In genomic region chr4:63777571-63777970, GRCh38 we compare ENCODE assay signal across 30 cellular contexts.
"Had no signal": no experiment of that assay in that cellular context is flagged by ENCODE, and none has a peak within 500 bp of the region (broad histone marks: within the 10 kb centered on the region; RNA-seq: fewer than 3 reads in every experiment).

No MANE protein-coding gene starts in this region.

- H3K27me3 Mint-ChIP-seq: naive thymus-derived CD8-positive, alpha-beta T cell; natural killer cell treated with Interleukin-12 subunit alpha and Interleukin-12 subunit beta and Interleukin-15 and Interleukin-18, amount 100 ng/mL, for 72 hours; stimulated activated memory B cell treated with anti-CD40 and anti-IgM and Interleukin-4, amounts not matched to agents 10 μg/mL and 1 μg/mL and 100 μg/mL, for 72 hours; stimulated activated naive CD8-positive, alpha-beta T cell treated with anti-CD3 and anti-CD28 coated beads, Interleukin-15, amount 100 ng/mL, for 72 hours; type B pancreatic cell had no signal

- H3K4me3 ChIP-seq: pancreas, prostate gland, skin epidermis, smooth muscle cell, spleen, suprapubic skin, testis, tibial artery, transverse colon, upper lobe of right lung, uterus had no signal

- H3K4me3 Mint-ChIP-seq: naive thymus-derived CD8-positive, alpha-beta T cell; natural killer cell treated with Interleukin-12 subunit alpha and Interleukin-12 subunit beta and Interleukin-15 and Interleukin-18, amount 100 ng/mL, for 72 hours; nephron progenitor cell; neural crest cell; stimulated activated memory B cell treated with anti-CD40 and anti-IgM and Interleukin-4, amounts not matched to agents 10 μg/mL and 1 μg/mL and 100 μg/mL, for 72 hours; stimulated activated naive CD8-positive, alpha-beta T cell treated with anti-CD3 and anti-CD28 coated beads, Interleukin-15, amount 100 ng/mL, for 72 hours; type B pancreatic cell had no signal

- H3K4me1 Mint-ChIP-seq: naive thymus-derived CD8-positive, alpha-beta T cell; nephron progenitor cell; neural crest cell; stimulated activated memory B cell treated with anti-CD40 and anti-IgM and Interleukin-4, amounts not matched to agents 10 μg/mL and 1 μg/mL and 100 μg/mL, for 72 hours; stimulated activated naive CD8-positive, alpha-beta T cell treated with anti-CD3 and anti-CD28 coated beads, Interleukin-15, amount 100 ng/mL, for 72 hours had no signal

- DNase-seq: naive thymus-derived CD8-positive, alpha-beta T cell; nephron progenitor cell; nucleus accumbens; pancreas; retina; right cardiac atrium; spleen; stimulated activated CD4-positive, alpha-beta T cell treated with anti-CD3 and anti-CD28 coated beads, Interleukin-12 subunit alpha, Interleukin-12 subunit beta, amount 100 ng/mL, for 4 hours; stimulated activated CD4-positive, alpha-beta T cell treated with anti-CD3 and anti-CD28 coated beads, Interleukin-1b, Interleukin-23, amount 100 ng/mL, for 48 hours; stimulated activated CD4-positive, alpha-beta T cell treated with anti-CD3 and anti-CD28 coated beads, Interleukin-4, amount 100 ng/mL, for 1 hour; stimulated activated CD4-positive, alpha-beta T cell treated with anti-CD3 and anti-CD28 coated beads, Interleukin-4, amount 100 ng/mL, for 4 hours; stimulated activated CD8-positive, alpha-beta memory T cell treated with anti-CD3 and anti-CD28 coated beads, Interleukin-4, amount 100 ng/mL, for 48 hours; stimulated activated naive CD4-positive, alpha-beta T cell; stimulated activated naive CD8-positive, alpha-beta T cell treated with anti-CD3 and anti-CD28 coated beads, Interleukin-15, amount 100 ng/mL, for 72 hours; stimulated activated naive CD8-positive, alpha-beta T cell treated with anti-CD3 and anti-CD28 coated beads, Interleukin-15, Interleukin-2, amounts not matched to agents 100 U/mL and 50 U/mL, for 24 hours; substantia nigra; testis; tibial artery; transverse colon; upper lobe of right lung; uterus had no signal

- H3K27ac Mint-ChIP-seq: naive thymus-derived CD8-positive, alpha-beta T cell; natural killer cell treated with Interleukin-12 subunit alpha and Interleukin-12 subunit beta and Interleukin-15 and Interleukin-18, amount 100 ng/mL, for 72 hours; nephron progenitor cell; stimulated activated memory B cell treated with anti-CD40 and anti-IgM and Interleukin-4, amounts not matched to agents 10 μg/mL and 1 μg/mL and 100 μg/mL, for 72 hours; stimulated activated naive CD8-positive, alpha-beta T cell treated with anti-CD3 and anti-CD28 coated beads, Interleukin-15, amount 100 ng/mL, for 72 hours; type B pancreatic cell had no signal

- H3K9me3 Mint-ChIP-seq: nephron progenitor cell, neural crest cell, type B pancreatic cell had no signal

- H3K36me3 Mint-ChIP-seq: stimulated activated memory B cell treated with anti-CD40 and anti-IgM and Interleukin-4, amounts not matched to agents 10 μg/mL and 1 μg/mL and 100 μg/mL, for 72 hours; type B pancreatic cell had no signal

- ATAC-seq: naive thymus-derived CD8-positive, alpha-beta T cell; natural killer cell treated with Interleukin-12 subunit alpha and Interleukin-12 subunit beta and Interleukin-15 and Interleukin-18, amount 100 ng/mL, for 72 hours; pancreas; right cardiac atrium; sciatic nerve; stimulated activated memory B cell treated with anti-CD40 and anti-IgM and Interleukin-4, amounts not matched to agents 10 μg/mL and 1 μg/mL and 100 μg/mL, for 72 hours; stimulated activated naive CD8-positive, alpha-beta T cell treated with anti-CD3 and anti-CD28 coated beads, Interleukin-15, amount 100 ng/mL, for 72 hours; stimulated activated naive CD8-positive, alpha-beta T cell treated with anti-CD3 and anti-CD28 coated beads, Interleukin-15, Interleukin-2, amounts not matched to agents 100 U/mL and 50 U/mL, for 24 hours; upper lobe of right lung had no signal

- FAIRE-seq: pancreas had no signal
